In genomic region chr19:48110350-48110966, GRCh38 we compare ENCODE assay signal across 8 cellular contexts. TPM values are rescaled to one million over a fixed set of nuclear protein-coding genes. Genes with fewer than 3 reads are reported as not detected.
DNase-seq lines count a peak whose midpoint lies in the region; ATAC-seq and TF ChIP-seq lines count a peak whose summit lies in the region.

Gene PLA2G4C, minus strand, starts transcription at chr19:48110817. Its CDS starts 4,288 bp downstream, at chr19:48106529.

- TF ChIP-seq CTCF in choroid plexus epithelial cell (conservative IDR thresholded peaks at IDR 0.05; ENCODE audit: low read depth, low read length) (no peak), kidney epithelial cell (IDR thresholded peaks at IDR 0.05; ENCODE audit: insufficient read depth, low read length, poor library complexity, severe bottlenecking) (no peak)

- peaks cover 10% of the 10 kb centered on the region for H3K36me3 Mint-ChIP-seq in activated CD4-positive, alpha-beta T cell treated with anti-CD3 and anti-CD28 coated beads for 36 hours (ENCODE audit: low read depth)

- peak; percentile 49 for ATAC-seq in HG03139 (IDR thresholded peaks at IDR 0.05; ENCODE audit: unreplicated experiment)
- peak; percentile 84 for ATAC-seq in activated CD4-positive, alpha-beta T cell treated with anti-CD3 and anti-CD28 coated beads for 36 hours

- no peaks in the 10 kb centered on the region for H3K27me3 ChIP-seq in kidney epithelial cell (ENCODE audit: control insufficient read depth, insufficient read depth, low read length)

- no peaks in the 10 kb centered on the region for H3K27me3 Mint-ChIP-seq in activated CD4-positive, alpha-beta T cell treated with anti-CD3 and anti-CD28 coated beads for 36 hours

- peak within 1 kb of the TSS; percentile 63 for H3K4me3 ChIP-seq in choroid plexus epithelial cell (ENCODE audit: low read depth, low read length)
- peak within 1 kb of the TSS; percentile 61 for H3K4me3 ChIP-seq in kidney epithelial cell (ENCODE audit: low read depth, low read length)

- H3K4me1 Mint-ChIP-seq in activated CD4-positive, alpha-beta T cell treated with anti-CD3 and anti-CD28 coated beads for 36 hours: peaks cover 20% of the 10 kb centered on the region

- peak within 1 kb of the TSS; percentile 81 for H3K4me3 Mint-ChIP-seq in activated CD4-positive, alpha-beta T cell treated with anti-CD3 and anti-CD28 coated beads for 36 hours

- H3K36me3 ChIP-seq in kidney epithelial cell (ENCODE audit: control insufficient read depth, insufficient read depth, low read length): no peaks in the 10 kb centered on the region

- POLR2A ChIA-PET in activated CD4-positive, alpha-beta T cell treated with anti-CD3 and anti-CD28 coated beads for 36 hours (lab: Charles Lee): interaction anchor here (0.5 to 1.4 kb wide), 6 partner anchors 12 to 506 kb away, joined by 3 to 8 read pairs (median 4); no protein-coding TSS in a partner anchor

- DNase-seq in GM03348 (ENCODE audit: low spot score) (peak; percentile 99), NCI-H446 treated with DMSO at 0.1 percent for 48 hours (lab: John Stamatoyannopoulos, UW) (peak; percentile 43), choroid plexus epithelial cell (ENCODE audit: low read depth) (peak; percentile 93), kidney epithelial cell (ENCODE audit: low read depth) (peak; percentile 69), cortex of kidney (lab: John Stamatoyannopoulos, UW) (no peak)
- peak; percentile 93 for DNase-seq in activated CD4-positive, alpha-beta T cell treated with anti-CD3 and anti-CD28 coated beads for 36 hours
- DNase-seq in stimulated activated CD4-positive, alpha-beta T cell treated with anti-CD3 and anti-CD28 coated beads, Interleukin-15, amount 100 ng/mL, for 1 hour (ENCODE audit: low read depth in 1 of 2, low spot score in 1 of 2): peak; percentile 60 to 76

- intact Hi-C loops in activated CD4-positive, alpha-beta T cell treated with anti-CD3 and anti-CD28 coated beads for 36 hours (cut with DNase I, micrococcal nuclease): loop anchor here in 1 of 2 experiments (1.0 to 2.0 kb wide), 2 partner anchors 60 to 94 kb away; partner anchors contain the start of genes LIG1 and ZSWIM9

- CTCF ChIA-PET in activated CD4-positive, alpha-beta T cell treated with anti-CD3 and anti-CD28 coated beads for 36 hours (lab: Charles Lee): interaction anchor here (0.6 to 5.1 kb wide), 13 partner anchors 8 to 767 kb away, joined by 3 to 35 read pairs (median 3); no protein-coding TSS in a partner anchor

- peak within 1 kb of the TSS; percentile 95 for H3K27ac Mint-ChIP-seq in activated CD4-positive, alpha-beta T cell treated with anti-CD3 and anti-CD28 coated beads for 36 hours

- H3K9me3 Mint-ChIP-seq in activated CD4-positive, alpha-beta T cell treated with anti-CD3 and anti-CD28 coated beads for 36 hours (ENCODE audit: low read depth): no peaks in the 10 kb centered on the region

RNA-seq across cellular contexts. Expression of gene PLA2G4C, which starts in this region (rescaled TPM):
- total RNA-seq in activated CD4-positive, alpha-beta T cell treated with anti-CD3 and anti-CD28 coated beads for 36 hours: 10 to 100 TPM; 11.5 to 12.4 TPM
- total RNA-seq in kidney epithelial cell: 15.8 and 21.3 TPM in 2 replicates
